27 cellular contexts compared by ENCODE assay signal in the genomic region with DNA sequence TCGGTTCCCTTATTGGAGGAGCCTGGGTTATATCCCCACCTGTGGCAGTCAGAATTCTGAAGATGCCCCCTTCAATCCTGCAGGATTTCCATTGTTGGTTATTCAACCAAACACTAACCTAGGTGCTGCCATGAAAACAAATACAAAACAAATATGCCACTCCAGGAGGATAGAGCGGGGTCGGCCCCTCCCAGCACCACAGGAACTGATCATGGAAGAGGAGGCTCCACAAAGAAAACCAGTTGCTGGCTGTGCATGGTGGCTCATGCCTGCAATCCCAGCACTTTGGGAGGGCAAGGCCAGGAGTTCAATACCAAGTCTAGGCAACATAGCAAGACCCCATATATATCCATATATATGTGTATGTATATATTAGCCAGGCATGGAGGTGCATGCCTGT. TPM values are rescaled to one million over a fixed set of nuclear protein-coding genes. Genes with fewer than 3 reads are reported as not detected.
DNase-seq lines count a peak whose midpoint lies in the region; ATAC-seq and TF ChIP-seq lines count a peak whose summit lies in the region.
"Had no signal": no experiment of that assay in that cellular context is flagged by ENCODE, and none has a peak within 500 bp of the region (broad histone marks: within the 10 kb centered on the region; RNA-seq: fewer than 3 reads in every experiment).

No MANE protein-coding gene starts in this region.

- H3K79me1 ChIP-seq in H9 (ENCODE audit: insufficient read depth, low read depth, low read length, poor library complexity, severe bottlenecking) (no peaks in the 10 kb centered on the region), trophoblast cell (ENCODE audit: low read length) (no peaks in the 10 kb centered on the region)

- no peak overlapping the region for H3K18ac ChIP-seq in H9 (ENCODE audit: insufficient read length, low read depth, low read length)
- no peak overlapping the region for H3K18ac ChIP-seq in trophoblast cell (ENCODE audit: low read length)

- H3K27me3 ChIP-seq in H9 (ENCODE audit: insufficient read depth, low read length) = no peaks in the 10 kb centered on the region
- H3K27me3 ChIP-seq in trophoblast cell (ENCODE audit: insufficient read depth, low read length) = no peaks in the 10 kb centered on the region
- no peaks in the 10 kb centered on the region for H3K27me3 ChIP-seq in foreskin keratinocyte
- H3K27me3 ChIP-seq in esophagus squamous epithelium = peaks cover 0 to 36% (median 0%) of the 10 kb centered on the region in 4 donors
- H3K27me3 ChIP-seq: MG63, SJSA1 had no signal

- H3K36me3 ChIP-seq in trophoblast cell (ENCODE audit: control insufficient read depth in 1 of 2, insufficient read depth in 2 of 2, low read length in 2 of 2) (no peaks in the 10 kb centered on the region), esophagus squamous epithelium (no peaks in the 10 kb centered on the region)
- H3K36me3 ChIP-seq: MG63, SJSA1 had no signal

- intact Hi-C loops in esophagus squamous epithelium (cut with DNase I) = no loop called here

- TF ChIP-seq CTCF in H9 (conservative IDR thresholded peaks at IDR 0.05) = no peak
- no peak for TF ChIP-seq CTCF in foreskin keratinocyte (conservative IDR thresholded peaks at IDR 0.05)
- no peak for TF ChIP-seq CTCF in esophagus squamous epithelium (IDR thresholded peaks at IDR 0.05)

- H3K4me1 ChIP-seq in H9 (ENCODE audit: insufficient read depth, low read length) = no peaks in the 10 kb centered on the region
- H3K4me1 ChIP-seq in trophoblast cell (ENCODE audit: control insufficient read depth in 1 of 2, insufficient read depth in 2 of 2, low read length in 2 of 2) = no peaks in the 10 kb centered on the region
- peaks cover 4% of the 10 kb centered on the region for H3K4me1 ChIP-seq in foreskin keratinocyte
- peaks cover 0 to 10% (median 0%) of the 10 kb centered on the region in 3 donors for H3K4me1 ChIP-seq in esophagus squamous epithelium
- H3K4me1 ChIP-seq: SJSA1 had no signal

- H3K9ac ChIP-seq in H9 (ENCODE audit: extremely low read depth, insufficient read length, low read length) (no peak overlapping the region), trophoblast cell (ENCODE audit: low read length) (no peak overlapping the region)
- H3K9ac ChIP-seq: GM23248 had no signal

- DNase-seq in NCI-H345 (lab: John Stamatoyannopoulos, UW) (peak; percentile 57), NCI-H345 treated with DMSO at 0.1 percent for 48 hours (lab: John Stamatoyannopoulos, UW; ENCODE audit: unreplicated experiment) (no peak), H9 (no peak), NCI-H69 (lab: John Stamatoyannopoulos, UW) (peak; percentile 13), mesenteric fat pad (ENCODE audit: low spot score) (peak; percentile 64), trophoblast cell (no peak), foreskin keratinocyte (no peak), esophagus squamous epithelium (lab: John Stamatoyannopoulos, UW) (no peak)
- DNase-seq: CD4-positive, alpha-beta T cell; COR-L47; GM23248; H7; MG63; NCI-H1417; NCI-H1694 treated with DMSO at 0.1 percent for 48 hours; NCI-H2171; NCI-H226; NCI-H524; NCI-H774; PC-9 had no signal

- H3T11ph ChIP-seq in H9 (ENCODE audit: low read length) = no peak overlapping the region

- H2BK20ac ChIP-seq in H9 (ENCODE audit: low read depth, low read length, poor library complexity, severe bottlenecking) = peak overlapping the region; percentile 60

- no peak overlapping the region for H4K5ac ChIP-seq in H9 (ENCODE audit: insufficient read length, low read depth, low read length)

- H3K14ac ChIP-seq in H9 (ENCODE audit: insufficient read depth, low read length) = no peak overlapping the region
- no peak overlapping the region for H3K14ac ChIP-seq in trophoblast cell (ENCODE audit: low read length)

- no peak for ATAC-seq in foreskin keratinocyte
- ATAC-seq: K562, Right ventricle myocardium inferior had no signal

- no peaks in the 10 kb centered on the region for H3K36me3 Mint-ChIP-seq in H9 (ENCODE audit: insufficient read depth in 1 of 3, low read depth in 3 of 3)

- H3K9me3 ChIP-seq in H9 (ENCODE audit: control insufficient read depth, low read depth, low read length) (no peaks in the 10 kb centered on the region), trophoblast cell (ENCODE audit: insufficient read depth, low read depth, low read length) (peaks cover 4% of the 10 kb centered on the region), esophagus squamous epithelium (no peaks in the 10 kb centered on the region)
- H3K9me3 ChIP-seq: MG63, SJSA1 had no signal

- no peak overlapping the region for H3K23ac ChIP-seq in H9 (ENCODE audit: insufficient read length, low read depth, low read length)
- H3K23ac ChIP-seq in trophoblast cell (ENCODE audit: low read length) = no peak overlapping the region

- H3K4me2 ChIP-seq in H9 (ENCODE audit: insufficient read depth, insufficient read length, low read length) = no peak overlapping the region
- H3K4me2 ChIP-seq in trophoblast cell (ENCODE audit: low read length) = no peak overlapping the region
- H3K4me2 ChIP-seq: PC-9 had no signal

- H4K12ac ChIP-seq in trophoblast cell (ENCODE audit: low read depth, low read length) = no peak overlapping the region

- no peaks in the 10 kb centered on the region for H3K23me2 ChIP-seq in H9 (ENCODE audit: insufficient read length, low read depth, low read length, poor library complexity, severe bottlenecking)

- H2AK5ac ChIP-seq in H9 (ENCODE audit: insufficient read length, low read length) (no peak overlapping the region), trophoblast cell (ENCODE audit: low read length) (no peak overlapping the region)

- no CpG with 5 or more reads among the region's 3 CpGs for WGBS in H9 (ENCODE audit: extremely low coverage, insufficient read length, low lambda C conversion rate)
- WGBS in trophoblast cell (ENCODE audit: extremely low coverage, insufficient coverage, insufficient read length) = no CpG with 5 or more reads among the region's 3 CpGs
- 95 to 100% methylated on average over 2 to 3 of the region's 3 CpGs for WGBS in esophagus squamous epithelium, 2 donors

- H3K4me1 Mint-ChIP-seq in H9 = no peaks in the 10 kb centered on the region

- H4K91ac ChIP-seq in H9 (ENCODE audit: insufficient read length, low read depth, low read length) = no peak overlapping the region
- no peak overlapping the region for H4K91ac ChIP-seq in trophoblast cell (ENCODE audit: low read depth, low read length)

- no peaks in the 10 kb centered on the region for H4K20me1 ChIP-seq in H9 (ENCODE audit: control insufficient read depth, insufficient read depth, insufficient read length)

- H2BK120ac ChIP-seq in H9 (ENCODE audit: low read depth, low read length, poor library complexity, severe bottlenecking) = no peak overlapping the region
- H2BK120ac ChIP-seq in trophoblast cell (ENCODE audit: insufficient read depth, low read length, poor library complexity) = no peak overlapping the region

- no peak overlapping the region for H2BK5ac ChIP-seq in H9 (ENCODE audit: insufficient read length, low read length)
- no peak overlapping the region for H2BK5ac ChIP-seq in trophoblast cell (ENCODE audit: low read depth, low read length, poor library complexity)

- no peak overlapping the region for H3K4me3 Mint-ChIP-seq in H9
- H3K4me3 Mint-ChIP-seq: CD4-positive, alpha-beta T cell had no signal

- no peak overlapping the region for H3K27ac Mint-ChIP-seq in H9
- H3K27ac Mint-ChIP-seq: CD4-positive, alpha-beta T cell had no signal

- no peaks in the 10 kb centered on the region for H3K9me3 Mint-ChIP-seq in H9
- H3K9me3 Mint-ChIP-seq: CD4-positive, alpha-beta T cell had no signal

- H4K8ac ChIP-seq in H9 (replicated peaks; ENCODE audit: insufficient read length, low read depth, low read length) (no peak overlapping the region), trophoblast cell (ENCODE audit: low read depth, low read length) (no peak overlapping the region)

- H2AFZ ChIP-seq in H9 (ENCODE audit: low read length) = no peak overlapping the region
- H2AFZ ChIP-seq in trophoblast cell (ENCODE audit: insufficient read depth, low read length, poor library complexity) = no peak overlapping the region
- H2AFZ ChIP-seq: GM23248, PC-9 had no signal

- H3K56ac ChIP-seq in H9 (ENCODE audit: insufficient read length, low read depth, low read length) = no peak overlapping the region

- H2BK12ac ChIP-seq in H9 (ENCODE audit: insufficient read length, low read depth, low read length) (no peak overlapping the region), trophoblast cell (ENCODE audit: low read length) (no peak overlapping the region)

- no peaks in the 10 kb centered on the region for H3K79me2 ChIP-seq in H9 (ENCODE audit: insufficient read depth, low read length)
- H3K79me2 ChIP-seq in trophoblast cell (ENCODE audit: control insufficient read depth, insufficient read depth, low read length, poor library complexity) = no peaks in the 10 kb centered on the region

- H3K27me3 Mint-ChIP-seq in H9 (ENCODE audit: low read depth) = peaks cover 42% of the 10 kb centered on the region

- H3K4ac ChIP-seq in H9 (ENCODE audit: low read depth, low read length) (no peak overlapping the region), trophoblast cell (ENCODE audit: low read depth, low read length) (no peak overlapping the region)

- no peak for TF ChIP-seq POLR2A in esophagus squamous epithelium (IDR thresholded peaks at IDR 0.05)

- H3K27ac ChIP-seq in H9 (ENCODE audit: insufficient read length, low read depth, low read length) (no peak overlapping the region), trophoblast cell (ENCODE audit: low read depth, low read length) (no peak overlapping the region), foreskin keratinocyte (no peak overlapping the region), esophagus squamous epithelium (no peak overlapping the region)
- H3K27ac ChIP-seq: GM23248, PC-9, SJSA1 had no signal

- no peak overlapping the region for H2BK15ac ChIP-seq in H9 (ENCODE audit: low read depth, low read length)

- H3K4me3 ChIP-seq in trophoblast cell (ENCODE audit: low read depth, low read length) (no peak overlapping the region), esophagus squamous epithelium (no peak overlapping the region)
- H3K4me3 ChIP-seq: GM23248, K562, MG63, PC-9, SJSA1 had no signal

RNA-seq across cellular contexts. Expression of gene ADGRD2, which starts 13.2 kb away (rescaled TPM):
- total RNA-seq in H9 (2021) = 1.2 and 1.5 TPM in 2 replicates
- not detected for total RNA-seq in mesenteric fat pad
- polyA plus RNA-seq in trophoblast cell (2013) = not detected in 2 replicates
- 0.07 TPM in 1 of 2 replicates, not detected in the other for total RNA-seq in foreskin keratinocyte
- polyA plus RNA-seq in foreskin keratinocyte = 0.04 and 0.11 TPM in 2 replicates
- total RNA-seq in esophagus squamous epithelium = under 1 TPM in 1 of 4 donors, not detected in 3; 0.35 TPM
- total RNA-seq: A172; CD4-positive, alpha-beta T cell; GM23248; H7; K562; LHCN-M2; PC-9; Right ventricle myocardium inferior; RPMI7951; SJSA1 had no signal
- polyA plus RNA-seq: BJ, GM23248, K562 had no signal

RNA-seq across cellular contexts. Expression of gene PSMB7, which starts 21.8 kb away (rescaled TPM):
- total RNA-seq in H9 (2021) (209 and 216 TPM in 2 replicates), mesenteric fat pad (114 TPM), foreskin keratinocyte (249 and 276 TPM in 2 replicates), esophagus squamous epithelium (100 to 1,000 TPM; 114 to 229 (median 170) TPM)
- 285 and 290 TPM in 2 replicates for polyA plus RNA-seq in trophoblast cell (2013)
- polyA plus RNA-seq in foreskin keratinocyte = 362 and 369 TPM in 2 replicates

Comparison
In these comparisons a context has a peak if more than half of its experiments do, and no peak if none do; other contexts are left out.
1. DNase-seq: peak in NCI-H345 (single experiment), NCI-H69 (single experiment) and mesenteric fat pad (single experiment); none in NCI-H345 treated with DMSO at 0.1 percent for 48 hours (single experiment), H9 (single experiment), trophoblast cell (0 of 2), foreskin keratinocyte (0 of 2) and esophagus squamous epithelium (single experiment).